ENCODE assay signal across 36 cellular contexts in genomic region chr16:6663668-6664067, GRCh38.
"Had no signal": no experiment of that assay in that cellular context is flagged by ENCODE, and none has a peak within 500 bp of the region (broad histone marks: within the 10 kb centered on the region; RNA-seq: fewer than 3 reads in every experiment).

No MANE protein-coding gene starts in this region.

- H3K36me3 ChIP-seq: ascending aorta, cardiac muscle cell had no signal

- H3K27ac ChIP-seq: ascending aorta, cardiac muscle cell, VCaP had no signal

- H3K36me3 Mint-ChIP-seq: activated CD8-positive, alpha-beta memory T cell treated with anti-CD3 and anti-CD28 coated beads, Interleukin-2, amount 10 ng/mL, durations not matched to agents 7 days and 5 days; activated naive CD4-positive, alpha-beta T cell treated with anti-CD3 and anti-CD28 coated beads, Interleukin-2, amount 10 ng/mL, durations not matched to agents 7 days and 5 days; activated naive CD4-positive, alpha-beta T cell treated with anti-CD3 and anti-CD28 coated beads, Interleukin-2, amount 50 U/mL, for 24 hours; activated naive CD8-positive, alpha-beta T cell; activated naive CD8-positive, alpha-beta T cell treated with anti-CD3 and anti-CD28 coated beads, Interleukin-2, amount 10 ng/mL, durations not matched to agents 7 days and 5 days; brain had no signal

- FAIRE-seq: TTC549 had no signal

- H3K4me3 ChIP-seq: ascending aorta, cardiac muscle cell had no signal

- H3K9me3 ChIP-seq: ascending aorta had no signal

- DNase-seq: activated B cell treated with CpG ODN at 0.5 μM for 24 hours; activated CD4-positive, alpha-beta memory T cell treated with anti-CD3 and anti-CD28 coated beads, Interleukin-2, amount 10 ng/mL, durations not matched to agents 7 days and 5 days; activated CD4-positive, alpha-beta T cell treated with anti-CD3 and anti-CD28 coated beads for 1 hour; activated CD4-positive, alpha-beta T cell treated with anti-CD3 and anti-CD28 coated beads for 36 hours; activated CD4-positive, alpha-beta T cell treated with anti-CD3 and anti-CD28 coated beads for 48 hours; activated CD4-positive, alpha-beta T cell treated with anti-CD3 and anti-CD28 coated beads, Interleukin-2, amount 10 ng/mL, durations not matched to agents 7 days and 5 days; activated CD4-positive, alpha-beta T cell treated with anti-CD3 and anti-CD28 coated beads, Interleukin-2, amount 50 U/mL, for 48 hours; activated CD8-positive, alpha-beta memory T cell treated with anti-CD3 and anti-CD28 coated beads for 24 hours; activated CD8-positive, alpha-beta memory T cell treated with anti-CD3 and anti-CD28 coated beads, Interleukin-2, amount 10 ng/mL, durations not matched to agents 7 days and 5 days; activated CD8-positive, alpha-beta memory T cell treated with anti-CD3 and anti-CD28 coated beads, Interleukin-2, amount 50 U/mL, for 48 hours; activated CD8-positive, alpha-beta T cell treated with anti-CD3 and anti-CD28 coated beads, Interleukin-2, amount 10 ng/mL, durations not matched to agents 7 days and 5 days; activated effector memory CD4-positive, alpha-beta T cell treated with Interleukin-2 at 50 U/mL for 16 hours; activated gamma-delta T cell; activated naive CD4-positive, alpha-beta T cell treated with anti-CD3 and anti-CD28 coated beads, Interleukin-2, amount 10 ng/mL, durations not matched to agents 7 days and 5 days; activated naive CD4-positive, alpha-beta T cell treated with Interleukin-2 at 50 U/mL for 16 hours; activated naive CD8-positive, alpha-beta T cell treated with anti-CD3 and anti-CD28 coated beads, Interleukin-2, amount 10 ng/mL, durations not matched to agents 7 days and 5 days; activated naive CD8-positive, alpha-beta T cell treated with anti-CD3 and anti-CD28 coated beads, Interleukin-2, amount 50 U/mL, for 24 hours; activated T-cell treated with anti-CD3 and anti-CD28 coated beads, Interleukin-2, amount 50 U/mL, for 24 hours; activated T-cell treated with anti-CD3 and anti-CD28 coated beads, Interleukin-2, amount 50 U/mL, for 48 hours; amygdala; anterior cingulate cortex; cerebellar nuclear complex; T-helper 1 cell; T-helper 2 cell; T-helper 9 cell had no signal

- H3K4me3 Mint-ChIP-seq: activated B cell treated with CpG ODN at 0.5 μM for 24 hours; activated CD4-positive, alpha-beta memory T cell treated with anti-CD3 and anti-CD28 coated beads, Interleukin-2, amount 10 ng/mL, durations not matched to agents 7 days and 5 days; activated CD4-positive, alpha-beta T cell treated with anti-CD3 and anti-CD28 coated beads for 36 hours; activated CD4-positive, alpha-beta T cell treated with anti-CD3 and anti-CD28 coated beads, Interleukin-2, amount 10 ng/mL, durations not matched to agents 7 days and 5 days; activated CD8-positive, alpha-beta memory T cell treated with anti-CD3 and anti-CD28 coated beads, Interleukin-2, amount 10 ng/mL, durations not matched to agents 7 days and 5 days; activated CD8-positive, alpha-beta T cell treated with anti-CD3 and anti-CD28 coated beads, Interleukin-2, amount 10 ng/mL, durations not matched to agents 7 days and 5 days; activated naive CD4-positive, alpha-beta T cell treated with anti-CD3 and anti-CD28 coated beads, Interleukin-2, amount 10 ng/mL, durations not matched to agents 7 days and 5 days; activated naive CD4-positive, alpha-beta T cell treated with anti-CD3 and anti-CD28 coated beads, Interleukin-2, amount 50 U/mL, for 24 hours; activated naive CD8-positive, alpha-beta T cell; activated naive CD8-positive, alpha-beta T cell treated with anti-CD3 and anti-CD28 coated beads, Interleukin-2, amount 10 ng/mL, durations not matched to agents 7 days and 5 days; activated naive CD8-positive, alpha-beta T cell treated with anti-CD3 and anti-CD28 coated beads, Interleukin-2, amount 50 U/mL, for 24 hours; activated T-cell treated with anti-CD3 and anti-CD28 coated beads, Interleukin-2, amount 50 U/mL, for 24 hours; brain; central memory CD8-positive, alpha-beta T cell; T-helper 1 cell treated with Interleukin-12 subunit alpha and Interleukin-12 subunit beta and Interleukin-4 antibody, amounts not matched to agents 30 μg/mL and 1 μg/mL, for 36 hours; T-helper 2 cell treated with Interferon-gamma antibody and Interleukin-4, amounts not matched to agents 5 μg/mL and 100 μg/mL, for 36 hours had no signal

- H3K9me3 Mint-ChIP-seq: activated B cell treated with CpG ODN at 0.5 μM for 24 hours; activated CD4-positive, alpha-beta T cell treated with anti-CD3 and anti-CD28 coated beads, Interleukin-2, amount 10 ng/mL, durations not matched to agents 7 days and 5 days; activated naive CD4-positive, alpha-beta T cell treated with anti-CD3 and anti-CD28 coated beads, Interleukin-2, amount 50 U/mL, for 24 hours; activated naive CD8-positive, alpha-beta T cell treated with anti-CD3 and anti-CD28 coated beads, Interleukin-2, amount 10 ng/mL, durations not matched to agents 7 days and 5 days; activated T-cell treated with anti-CD3 and anti-CD28 coated beads, Interleukin-2, amount 50 U/mL, for 24 hours had no signal

- H3K27ac Mint-ChIP-seq: activated B cell treated with CpG ODN at 0.5 μM for 24 hours; activated CD4-positive, alpha-beta memory T cell treated with anti-CD3 and anti-CD28 coated beads, Interleukin-2, amount 10 ng/mL, durations not matched to agents 7 days and 5 days; activated CD4-positive, alpha-beta T cell treated with anti-CD3 and anti-CD28 coated beads for 36 hours; activated CD4-positive, alpha-beta T cell treated with anti-CD3 and anti-CD28 coated beads, Interleukin-2, amount 10 ng/mL, durations not matched to agents 7 days and 5 days; activated CD8-positive, alpha-beta memory T cell treated with anti-CD3 and anti-CD28 coated beads, Interleukin-2, amount 10 ng/mL, durations not matched to agents 7 days and 5 days; activated CD8-positive, alpha-beta T cell treated with anti-CD3 and anti-CD28 coated beads, Interleukin-2, amount 10 ng/mL, durations not matched to agents 7 days and 5 days; activated naive CD4-positive, alpha-beta T cell treated with anti-CD3 and anti-CD28 coated beads, Interleukin-2, amount 10 ng/mL, durations not matched to agents 7 days and 5 days; activated naive CD4-positive, alpha-beta T cell treated with anti-CD3 and anti-CD28 coated beads, Interleukin-2, amount 50 U/mL, for 24 hours; activated naive CD8-positive, alpha-beta T cell; activated naive CD8-positive, alpha-beta T cell treated with anti-CD3 and anti-CD28 coated beads, Interleukin-2, amount 10 ng/mL, durations not matched to agents 7 days and 5 days; activated naive CD8-positive, alpha-beta T cell treated with anti-CD3 and anti-CD28 coated beads, Interleukin-2, amount 50 U/mL, for 24 hours; activated T-cell treated with anti-CD3 and anti-CD28 coated beads, Interleukin-2, amount 50 U/mL, for 24 hours; activated T-helper 2 cell treated with anti-CD3 and anti-CD28 coated beads, Interferon-gamma antibody, Interleukin-2, Interleukin-4, amounts not matched to agents 10 μg/mL and 5 μg/mL and 100 μg/mL, durations not matched to agents 14 hours and 24 hours and 36 hours; brain; T-helper 1 cell treated with Interleukin-12 subunit alpha and Interleukin-12 subunit beta and Interleukin-4 antibody, amounts not matched to agents 30 μg/mL and 1 μg/mL, for 36 hours; T-helper 2 cell treated with Interferon-gamma antibody and Interleukin-4, amounts not matched to agents 5 μg/mL and 100 μg/mL, for 36 hours had no signal

- ATAC-seq: activated CD4-positive, alpha-beta T cell treated with anti-CD3 and anti-CD28 coated beads for 36 hours; activated CD8-positive, alpha-beta memory T cell treated with anti-CD3 and anti-CD28 coated beads, Interleukin-2, amount 10 ng/mL, durations not matched to agents 7 days and 5 days; activated CD8-positive, alpha-beta T cell treated with anti-CD3 and anti-CD28 coated beads, Interleukin-2, amount 10 ng/mL, durations not matched to agents 7 days and 5 days; activated naive CD8-positive, alpha-beta T cell treated with anti-CD3 and anti-CD28 coated beads, Interleukin-2, amount 50 U/mL, for 24 hours had no signal

- H3K4me1 ChIP-seq: ascending aorta had no signal

- H3K27me3 ChIP-seq: ascending aorta, cardiac muscle cell had no signal

- H3K4me1 Mint-ChIP-seq: activated B cell treated with CpG ODN at 0.5 μM for 24 hours; activated CD4-positive, alpha-beta memory T cell treated with anti-CD3 and anti-CD28 coated beads, Interleukin-2, amount 10 ng/mL, durations not matched to agents 7 days and 5 days; activated CD4-positive, alpha-beta T cell treated with anti-CD3 and anti-CD28 coated beads for 36 hours; activated CD4-positive, alpha-beta T cell treated with anti-CD3 and anti-CD28 coated beads, Interleukin-2, amount 10 ng/mL, durations not matched to agents 7 days and 5 days; activated CD8-positive, alpha-beta memory T cell treated with anti-CD3 and anti-CD28 coated beads, Interleukin-2, amount 10 ng/mL, durations not matched to agents 7 days and 5 days; activated naive CD4-positive, alpha-beta T cell treated with anti-CD3 and anti-CD28 coated beads, Interleukin-2, amount 10 ng/mL, durations not matched to agents 7 days and 5 days; activated naive CD4-positive, alpha-beta T cell treated with anti-CD3 and anti-CD28 coated beads, Interleukin-2, amount 50 U/mL, for 24 hours; activated naive CD8-positive, alpha-beta T cell treated with anti-CD3 and anti-CD28 coated beads, Interleukin-2, amount 10 ng/mL, durations not matched to agents 7 days and 5 days; activated naive CD8-positive, alpha-beta T cell treated with anti-CD3 and anti-CD28 coated beads, Interleukin-2, amount 50 U/mL, for 24 hours; brain; central memory CD8-positive, alpha-beta T cell had no signal

- H3K27me3 Mint-ChIP-seq: activated B cell treated with CpG ODN at 0.5 μM for 24 hours; activated CD4-positive, alpha-beta memory T cell treated with anti-CD3 and anti-CD28 coated beads, Interleukin-2, amount 10 ng/mL, durations not matched to agents 7 days and 5 days; activated CD4-positive, alpha-beta T cell treated with anti-CD3 and anti-CD28 coated beads for 36 hours; activated CD4-positive, alpha-beta T cell treated with anti-CD3 and anti-CD28 coated beads, Interleukin-2, amount 10 ng/mL, durations not matched to agents 7 days and 5 days; activated CD8-positive, alpha-beta memory T cell treated with anti-CD3 and anti-CD28 coated beads, Interleukin-2, amount 10 ng/mL, durations not matched to agents 7 days and 5 days; activated naive CD4-positive, alpha-beta T cell treated with anti-CD3 and anti-CD28 coated beads, Interleukin-2, amount 10 ng/mL, durations not matched to agents 7 days and 5 days; activated naive CD4-positive, alpha-beta T cell treated with anti-CD3 and anti-CD28 coated beads, Interleukin-2, amount 50 U/mL, for 24 hours; activated naive CD8-positive, alpha-beta T cell; activated naive CD8-positive, alpha-beta T cell treated with anti-CD3 and anti-CD28 coated beads, Interleukin-2, amount 10 ng/mL, durations not matched to agents 7 days and 5 days; activated T-cell treated with anti-CD3 and anti-CD28 coated beads, Interleukin-2, amount 50 U/mL, for 24 hours; central memory CD8-positive, alpha-beta T cell had no signal
